In the genomic region with DNA sequence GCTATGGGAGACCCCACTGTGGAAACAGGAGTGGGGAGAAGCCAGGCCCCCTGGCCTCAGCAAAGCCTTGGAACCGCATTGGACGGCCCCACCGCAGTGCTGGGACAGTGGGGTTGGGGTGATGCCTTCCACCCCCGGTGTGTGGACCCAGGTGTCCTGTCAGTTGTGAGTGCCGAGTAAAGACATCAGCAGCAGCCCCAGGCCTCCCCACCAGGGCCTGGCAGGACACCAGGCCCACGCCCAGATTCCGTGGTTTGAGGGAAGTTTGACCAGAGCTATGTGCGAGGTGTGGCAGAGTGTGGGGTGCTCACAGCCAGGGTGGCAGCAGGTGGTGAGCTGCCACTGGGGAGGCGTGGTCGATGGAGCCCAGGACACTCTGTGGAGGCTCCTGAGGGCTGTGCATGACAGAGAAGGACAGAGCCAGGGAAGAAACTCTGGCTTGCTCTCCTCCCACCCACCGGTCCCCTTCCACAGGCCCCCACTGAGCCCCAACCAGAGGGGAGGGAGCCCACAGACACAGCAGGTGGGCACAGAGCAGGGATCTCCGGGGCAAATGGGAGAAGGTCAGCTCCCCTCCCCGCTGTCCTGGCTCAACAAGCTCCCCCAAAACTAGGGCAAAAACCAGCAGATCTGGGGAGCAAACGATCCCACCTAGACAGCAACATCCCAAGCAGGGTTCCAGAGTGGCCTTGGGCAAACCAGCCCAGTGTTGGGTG, we compare ENCODE assay signal across 21 cellular contexts.
A peak's percentile ranks its signal among the peaks of the same experiment; 100 is the strongest.
DNase-seq lines count a peak whose midpoint lies in the region; ATAC-seq, FAIRE-seq and TF ChIP-seq lines count a peak whose summit lies in the region.
"Had no signal": no experiment of that assay in that cellular context is flagged by ENCODE, and none has a peak within 500 bp of the region (broad histone marks: within the 10 kb centered on the region; RNA-seq: fewer than 3 reads in every experiment).

No MANE protein-coding gene starts in this region.

- no peak for TF ChIP-seq POLR2A in suprapubic skin (IDR thresholded peaks at IDR 0.05)

- H3K36me3 ChIP-seq in left lung: no peaks in the 10 kb centered on the region
- no peaks in the 10 kb centered on the region for H3K36me3 ChIP-seq in suprapubic skin
- H3K36me3 ChIP-seq: BLaER1, heart right ventricle, lower lobe of right lung had no signal

- no peak for TF ChIP-seq EP300 in suprapubic skin (IDR thresholded peaks at IDR 0.05)

- FAIRE-seq in frontal cortex (lab: Jason Lieb, UNC): no peak

- WGBS in suprapubic skin: 63% methylated on average over 8 of the region's 14 CpGs

- H3K27me3 ChIP-seq in left lung (peaks cover 0 to 25% of the 10 kb centered on the region in 2 donors), suprapubic skin (peaks cover 16% of the 10 kb centered on the region)
- H3K27me3 ChIP-seq: ascending aorta, BLaER1 had no signal

- TF ChIP-seq CTCF in left lung (IDR thresholded peaks at IDR 0.05) (no peak), suprapubic skin (IDR thresholded peaks at IDR 0.05) (no peak)

- H3K4me1 ChIP-seq in left lung (no peaks in the 10 kb centered on the region), suprapubic skin (no peaks in the 10 kb centered on the region)
- H3K4me1 ChIP-seq: ascending aorta, heart right ventricle, lower lobe of right lung had no signal

- H3K4me3 ChIP-seq in left lung (no peak overlapping the region), suprapubic skin (no peak overlapping the region)
- H3K4me3 ChIP-seq: ascending aorta, BLaER1, heart right ventricle, lower lobe of right lung, SK-N-MC had no signal

- intact Hi-C loops in Right ventricle myocardium inferior (cut with DNase I) (no loop called here), left ventricle myocardium superior (cut with micrococcal nuclease) (no loop called here), left lung (cut with DNase I) (no loop called here)

- DNase-seq in Right ventricle myocardium inferior (ENCODE audit: missing footprints): peak; percentile 28
- DNase-seq in left ventricle myocardium superior: no peak
- peak; percentile 54 for DNase-seq in RPMI7951 (ENCODE audit: low read depth)
- DNase-seq in left lung: peak; percentile 26 to 69
- DNase-seq in suprapubic skin (ENCODE audit: low spot score in 2 of 2): peak; percentile 61 to 69
- DNase-seq in RPMI8226: no peak
- DNase-seq in frontal cortex (ENCODE audit: low spot score in 2 of 2): no peak
- DNase-seq: activated CD4-positive, alpha-beta T cell treated with anti-CD3 and anti-CD28 coated beads, Interleukin-2, amount 50 U/mL, for 4 hours; activated T-cell treated with anti-CD3 and anti-CD28 coated beads, Interleukin-2, amount 50 U/mL, for 24 hours; cerebellar nuclear complex; heart right ventricle; lower lobe of right lung; MM.1S; NCI-H146; NCI-H748 treated with DMSO at 0.1 percent for 48 hours; OCI-M1 had no signal

- H3K27ac ChIP-seq in left lung (no peak overlapping the region), suprapubic skin (no peak overlapping the region)
- H3K27ac ChIP-seq: ascending aorta, BLaER1, heart right ventricle, lower lobe of right lung, SK-N-MC, VCaP had no signal

- no peaks in the 10 kb centered on the region for H3K9me3 ChIP-seq in left lung
- no peaks in the 10 kb centered on the region for H3K9me3 ChIP-seq in suprapubic skin
- H3K9me3 ChIP-seq: ascending aorta, BLaER1, lower lobe of right lung had no signal

- ATAC-seq in Right ventricle myocardium inferior (no peak), left ventricle myocardium superior (no peak), left lung (no peak), HG02623 (IDR thresholded peaks at IDR 0.05; ENCODE audit: unreplicated experiment) (no peak)
- ATAC-seq: lower lobe of right lung had no signal

Comparison
In these comparisons a context has a peak if more than half of its experiments do, and no peak if none do; other contexts are left out.
1. DNase-seq: peak in Right ventricle myocardium inferior (single experiment), RPMI7951 (single experiment), left lung (2 of 2) and suprapubic skin (2 of 2); none in left ventricle myocardium superior (single experiment), RPMI8226 (single experiment) and frontal cortex (0 of 2).